In the genomic region with DNA sequence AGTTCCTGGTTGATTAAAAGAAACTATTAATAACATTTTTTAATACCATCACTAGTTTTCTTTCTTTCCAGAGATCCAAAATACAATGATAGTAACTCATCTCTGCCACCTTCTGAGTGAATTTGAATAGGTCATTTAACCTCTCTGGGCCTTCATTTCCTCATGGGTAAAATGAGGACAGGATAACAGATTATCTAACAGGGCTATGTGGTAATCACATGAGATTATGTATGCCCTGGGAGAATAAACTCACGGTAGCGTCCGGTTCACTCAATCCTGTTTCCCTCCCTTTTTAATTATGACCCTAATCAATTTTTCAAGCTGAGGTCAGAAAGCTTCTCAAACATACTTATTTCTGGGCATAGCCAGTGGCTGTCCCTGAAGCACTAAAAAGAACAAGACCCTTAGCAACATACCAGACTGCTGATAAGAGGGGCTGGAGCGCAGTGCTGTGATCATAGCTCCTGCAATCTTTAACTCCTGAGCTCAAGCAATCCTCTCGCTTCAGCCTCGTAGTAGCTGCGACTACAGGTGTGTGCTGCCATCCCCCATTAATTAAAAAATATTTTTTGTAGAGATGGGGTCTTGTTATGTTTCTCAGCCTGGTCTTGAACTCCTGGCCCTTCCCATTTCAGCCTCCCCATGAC, we compare ENCODE assay signal across 1 cellular context.
TF ChIP-seq lines count a peak whose summit lies in the region.

No MANE protein-coding gene starts in this region.

TF ChIP-seq in GM23338, 12 proteins besides CTCF, POLR2A, EP300 and RAD21 (continued from another document):
- TF ChIP-seq ETS1 (IDR thresholded peaks at IDR 0.05), result no peak
- no peak for TF ChIP-seq STAT1 (IDR thresholded peaks at IDR 0.05; ENCODE audit: unreplicated experiment)
- TF ChIP-seq POLR2AphosphoS5 (IDR thresholded peaks at IDR 0.05; ENCODE audit: low read depth), result no peak
TF ChIP-seq in GM23338: peak in this region for 0.
